22 cellular contexts compared by ENCODE assay signal in genomic region chr1:71224958-71225357, GRCh38.
"Had no signal": no experiment of that assay in that cellular context is flagged by ENCODE, and none has a peak within 500 bp of the region (broad histone marks: within the 10 kb centered on the region; RNA-seq: fewer than 3 reads in every experiment).

No MANE protein-coding gene starts in this region.

- H3K36me3 ChIP-seq: gastrocnemius medialis, heart left ventricle, left lung, ovary, sigmoid colon, suprapubic skin, vagina had no signal

- ATAC-seq: esophagus mucosa; gastrocnemius medialis; heart left ventricle; left cardiac atrium; left lung; naive thymus-derived CD4-positive, alpha-beta T cell; psoas muscle; right cardiac atrium; stimulated activated naive B cell treated with anti-CD40 and anti-IgM and Interleukin-4, amounts not matched to agents 10 μg/mL and 1 μg/mL and 100 μg/mL, for 72 hours had no signal

- DNase-seq: effector CD8-positive, alpha-beta T cell; endodermal cell; foreskin fibroblast; gastrocnemius medialis; heart left ventricle; left cardiac atrium; left lung; mesenchymal stem cell; naive thymus-derived CD4-positive, alpha-beta T cell; nucleus accumbens; ovary; posterior cingulate gyrus; psoas muscle; right cardiac atrium; sigmoid colon; stimulated activated CD4-positive, alpha-beta T cell treated with anti-CD3 and anti-CD28 coated beads, Interleukin-4, amount 100 ng/mL, for 4 hours; stimulated activated naive B cell treated with anti-CD40 and anti-IgM and Interleukin-4, amounts not matched to agents 10 μg/mL and 1 μg/mL and 100 μg/mL, for 72 hours; trophoblast cell had no signal

- H3K4me3 ChIP-seq: gastrocnemius medialis, heart left ventricle, hepatocyte, left lung, ovary, psoas muscle, sigmoid colon, suprapubic skin, vagina had no signal

- H3K9me3 ChIP-seq: gastrocnemius medialis, left lung, ovary, psoas muscle, sigmoid colon, suprapubic skin, vagina had no signal

- H3K27me3 ChIP-seq: gastrocnemius medialis, heart left ventricle, hepatocyte, left lung, ovary, sigmoid colon, suprapubic skin, vagina had no signal

- H3K4me1 ChIP-seq: gastrocnemius medialis, heart left ventricle, left lung, psoas muscle, sigmoid colon had no signal
